17 cellular contexts compared by ENCODE assay signal in genomic region chr7:117659453-117660086, GRCh38.
DNase-seq lines count a peak whose midpoint lies in the region; ATAC-seq, FAIRE-seq and TF ChIP-seq lines count a peak whose summit lies in the region.
"Had no signal": no experiment of that assay in that cellular context is flagged by ENCODE, and none has a peak within 500 bp of the region (broad histone marks: within the 10 kb centered on the region; RNA-seq: fewer than 3 reads in every experiment).

No MANE protein-coding gene starts in this region.

- no peaks in the 10 kb centered on the region; the same call in 1 of the 2 replicates for H3K27me3 ChIP-seq in BJ (ENCODE audit: control insufficient read depth, insufficient read depth, low read length)
- H3K27me3 ChIP-seq in adipocyte (replicated peaks; ENCODE audit: control insufficient read depth, insufficient read depth, low read length) = no peaks in the 10 kb centered on the region
- no peaks in the 10 kb centered on the region for H3K27me3 ChIP-seq in endothelial cell of umbilical vein (ENCODE audit: control insufficient read depth in 2 of 2, insufficient read depth in 2 of 2, low read length in 2 of 2)
- no peaks in the 10 kb centered on the region for H3K27me3 ChIP-seq in left lung
- H3K27me3 ChIP-seq in spleen (replicated peaks in 1 of 7) = no peaks in the 10 kb centered on the region

- no peaks in the 10 kb centered on the region for H3K36me3 ChIP-seq in BJ (ENCODE audit: control insufficient read depth, insufficient read depth, low read length)
- H3K36me3 ChIP-seq in adipocyte (ENCODE audit: control insufficient read depth, insufficient read depth, low read length, severe bottlenecking) = no peaks in the 10 kb centered on the region
- no peaks in the 10 kb centered on the region for H3K36me3 ChIP-seq in endothelial cell of umbilical vein (ENCODE audit: control insufficient read depth in 2 of 2, extremely low read depth in 1 of 2, insufficient read depth in 2 of 2, low read length in 2 of 2)
- H3K36me3 ChIP-seq in left lung = no peaks in the 10 kb centered on the region
- no peaks in the 10 kb centered on the region for H3K36me3 ChIP-seq in spleen

- H3K27me3 Mint-ChIP-seq in activated naive CD8-positive, alpha-beta T cell treated with anti-CD3 and anti-CD28 coated beads, Interleukin-2, amount 50 U/mL, for 24 hours = no peaks in the 10 kb centered on the region
- H3K27me3 Mint-ChIP-seq: IgD-negative memory B cell had no signal

- H3K4me3 ChIP-seq in BJ (ENCODE audit: low read depth, low read length) (no peak overlapping the region), adipocyte (ENCODE audit: low read length) (no peak overlapping the region), endothelial cell of umbilical vein (replicated peaks in 1 of 3; ENCODE audit: insufficient read depth in 1 of 3, low read depth in 1 of 3, low read length in 3 of 3) (no peak overlapping the region), left lung (no peak overlapping the region), spleen (no peak overlapping the region)

- FAIRE-seq in endothelial cell of umbilical vein (lab: Jason Lieb, UNC) = peak; percentile 18

- H3K4me3 Mint-ChIP-seq in activated naive CD8-positive, alpha-beta T cell treated with anti-CD3 and anti-CD28 coated beads, Interleukin-2, amount 50 U/mL, for 24 hours = no peak overlapping the region
- H3K4me3 Mint-ChIP-seq: CD14-positive monocyte, IgD-negative memory B cell had no signal

- no peaks in the 10 kb centered on the region for H3K79me2 ChIP-seq in endothelial cell of umbilical vein (ENCODE audit: control insufficient read depth, insufficient read depth, low read length)

- dilution Hi-C loops in endothelial cell of umbilical vein (cut with MboI; ENCODE audit: extremely low pct_ligation_motif_present, low sequenced_read_pairs) = no loop called here

- no peaks in the 10 kb centered on the region for H3K9me3 Mint-ChIP-seq in activated naive CD8-positive, alpha-beta T cell treated with anti-CD3 and anti-CD28 coated beads, Interleukin-2, amount 50 U/mL, for 24 hours

- POLR2A ChIA-PET in BJ (lab: Charles Lee) (no interaction called here), endothelial cell of umbilical vein (lab: Charles Lee) (no interaction called here)

- DNase-seq in BJ (ENCODE audit: low read depth) (peak; percentile 19), adipocyte (ENCODE audit: low read depth) (peak; percentile 73), endothelial cell of umbilical vein (ENCODE audit: low read depth, low spot score) (no peak), left lung (no peak), DMS114 treated with DMSO at 0.1 percent for 48 hours (lab: John Stamatoyannopoulos, UW; ENCODE audit: unreplicated experiment) (no peak), spleen (no peak)
- DNase-seq in activated naive CD8-positive, alpha-beta T cell treated with anti-CD3 and anti-CD28 coated beads, Interleukin-2, amount 50 U/mL, for 24 hours = no peak
- DNase-seq: COR-L47; DMS53; NCI-H187 treated with DMSO at 0.1 percent for 48 hours; NCI-H446 treated with DMSO at 0.1 percent for 48 hours; NK-92 treated with Interleukin-12 subunit alpha and Interleukin-12 subunit beta, amount 100 ng/mL, for 24 hours; OCI-M1; SHP77 treated with DMSO at 0.1 percent for 48 hours had no signal

- no TSS peak for BruUV-seq in endothelial cell of umbilical vein (replicated peaks; lab: Mats Ljungman, UMichigan)

- H3K27ac ChIP-seq in endothelial cell of umbilical vein (ENCODE audit: insufficient read depth, low read depth, low read length) = no peak overlapping the region
- peak overlapping the region in 1 of 2 donors; percentile 50 for H3K27ac ChIP-seq in left lung
- H3K27ac ChIP-seq in spleen = no peak overlapping the region

- CTCF ChIA-PET in BJ (lab: Yijun Ruan, JAX) (no interaction called here), endothelial cell of umbilical vein (lab: Charles Lee) (interaction anchor here (1.0 to 1.3 kb wide), 2 partner anchors 56 to 200 kb away, joined by 3 to 6 read pairs; no protein-coding TSS in a partner anchor)

- H3K9me3 ChIP-seq in adipocyte (ENCODE audit: control insufficient read depth, low read length) = no peaks in the 10 kb centered on the region
- H3K9me3 ChIP-seq in endothelial cell of umbilical vein (replicated peaks; ENCODE audit: control insufficient read depth, insufficient read depth, low read length) = no peaks in the 10 kb centered on the region
- no peaks in the 10 kb centered on the region for H3K9me3 ChIP-seq in left lung
- H3K9me3 ChIP-seq in spleen = no peaks in the 10 kb centered on the region

- no peaks in the 10 kb centered on the region for H3K4me1 Mint-ChIP-seq in activated naive CD8-positive, alpha-beta T cell treated with anti-CD3 and anti-CD28 coated beads, Interleukin-2, amount 50 U/mL, for 24 hours
- H3K4me1 Mint-ChIP-seq: CD14-positive monocyte, IgD-negative memory B cell had no signal

- H3K27ac Mint-ChIP-seq in activated naive CD8-positive, alpha-beta T cell treated with anti-CD3 and anti-CD28 coated beads, Interleukin-2, amount 50 U/mL, for 24 hours = no peak overlapping the region
- H3K27ac Mint-ChIP-seq: CD14-positive monocyte, IgD-negative memory B cell had no signal

- intact Hi-C loops in endothelial cell of umbilical vein (cut with micrococcal nuclease) (no loop called here), left lung (cut with DNase I) (no loop called here), spleen (cut with DNase I; ENCODE audit: low total_unique reads) (no loop called here)

- H2AFZ ChIP-seq in endothelial cell of umbilical vein (ENCODE audit: low read depth, low read length) = no peak overlapping the region

- H3K4me2 ChIP-seq in endothelial cell of umbilical vein (ENCODE audit: insufficient read depth, low read length) = no peak overlapping the region

- H3K9ac ChIP-seq in adipocyte (ENCODE audit: low read length) = peak overlapping the region; percentile 44
- no peak overlapping the region for H3K9ac ChIP-seq in endothelial cell of umbilical vein (replicated peaks; ENCODE audit: extremely low read depth, insufficient read depth, low read length)

- H4K20me1 ChIP-seq in endothelial cell of umbilical vein (replicated peaks; ENCODE audit: control insufficient read depth, extremely low read depth, insufficient read depth, low read length) = no peaks in the 10 kb centered on the region

- TF ChIP-seq POLR2A in endothelial cell of umbilical vein (IDR thresholded peaks at IDR 0.05; ENCODE audit: low read depth, low read length) (no peak), spleen (IDR thresholded peaks at IDR 0.05) (no peak)

- peaks cover 17% of the 10 kb centered on the region for H3K4me1 ChIP-seq in adipocyte (ENCODE audit: control insufficient read depth, insufficient read depth, low read length)
- H3K4me1 ChIP-seq in endothelial cell of umbilical vein (ENCODE audit: control insufficient read depth, extremely low read depth, insufficient read depth, low read length) = no peaks in the 10 kb centered on the region
- peaks cover 0 to 6% of the 10 kb centered on the region in 2 donors for H3K4me1 ChIP-seq in left lung
- H3K4me1 ChIP-seq in spleen = no peaks in the 10 kb centered on the region

- H3K36me3 Mint-ChIP-seq in activated naive CD8-positive, alpha-beta T cell treated with anti-CD3 and anti-CD28 coated beads, Interleukin-2, amount 50 U/mL, for 24 hours (ENCODE audit: low read depth) = no peaks in the 10 kb centered on the region
- H3K36me3 Mint-ChIP-seq: CD14-positive monocyte, IgD-negative memory B cell had no signal

- ATAC-seq in left lung (peak; percentile 72), HG03520 (IDR thresholded peaks at IDR 0.05; ENCODE audit: unreplicated experiment) (no peak)
- ATAC-seq in activated naive CD8-positive, alpha-beta T cell treated with anti-CD3 and anti-CD28 coated beads, Interleukin-2, amount 50 U/mL, for 24 hours = no peak

- no peaks in the 10 kb centered on the region for H3K9me1 ChIP-seq in endothelial cell of umbilical vein (replicated peaks; ENCODE audit: control insufficient read depth, extremely low read depth, insufficient read depth, low read length)

- TF ChIP-seq CTCF in BJ (IDR thresholded peaks at IDR 0.05; ENCODE audit: insufficient read depth, low read depth, low read length) (no peak), endothelial cell of umbilical vein (IDR thresholded peaks at IDR 0.05; ENCODE audit: extremely low read depth in 1 of 2, insufficient read depth in 1 of 2, low read depth in 1 of 2, low read length in 2 of 2) (no peak), left lung (IDR thresholded peaks at IDR 0.05) (no peak), spleen (IDR thresholded peaks at IDR 0.05 in 8 of 11, conservative IDR thresholded peaks at IDR 0.05 in 3 of 11) (no peak)

TF ChIP-seq in endothelial cell of umbilical vein, 7 proteins besides CTCF, POLR2A, EP300 and RAD21:
- TF ChIP-seq, protein P1, sequence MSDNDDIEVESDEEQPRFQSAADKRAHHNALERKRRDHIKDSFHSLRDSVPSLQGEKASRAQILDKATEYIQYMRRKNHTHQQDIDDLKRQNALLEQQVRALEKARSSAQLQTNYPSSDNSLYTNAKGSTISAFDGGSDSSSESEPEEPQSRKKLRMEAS (IDR thresholded peaks at IDR 0.05; ENCODE audit: insufficient read depth, insufficient read length) = no peak
- TF ChIP-seq EZH2 (IDR thresholded peaks at IDR 0.05; ENCODE audit: borderline replicate concordance, low read depth, low read length, severe bottlenecking) (no peak), POLR2AphosphoS5 (IDR thresholded peaks at IDR 0.05; ENCODE audit: insufficient read depth, low read depth, low read length) (no peak), GATA2 (IDR thresholded peaks at IDR 0.05; ENCODE audit: insufficient read depth, insufficient read length, low read depth, low read length) (no peak), MYC (IDR thresholded peaks at IDR 0.05; ENCODE audit: low read depth, low read length) (no peak)
TF ChIP-seq in endothelial cell of umbilical vein: peak in this region for 0.

Comparison
In these comparisons a context has a peak if more than half of its experiments do, and no peak if none do; other contexts are left out.
1. DNase-seq: peak in BJ (single experiment) and adipocyte (single experiment); none in endothelial cell of umbilical vein (single experiment), left lung (0 of 2), DMS114 treated with DMSO at 0.1 percent for 48 hours (single experiment), activated naive CD8-positive, alpha-beta T cell treated with anti-CD3 and anti-CD28 coated beads, Interleukin-2, amount 50 U/mL, for 24 hours (single experiment) and spleen (single experiment).